Comparison of ENCODE assay signal across 6 cellular contexts in the genomic region with DNA sequence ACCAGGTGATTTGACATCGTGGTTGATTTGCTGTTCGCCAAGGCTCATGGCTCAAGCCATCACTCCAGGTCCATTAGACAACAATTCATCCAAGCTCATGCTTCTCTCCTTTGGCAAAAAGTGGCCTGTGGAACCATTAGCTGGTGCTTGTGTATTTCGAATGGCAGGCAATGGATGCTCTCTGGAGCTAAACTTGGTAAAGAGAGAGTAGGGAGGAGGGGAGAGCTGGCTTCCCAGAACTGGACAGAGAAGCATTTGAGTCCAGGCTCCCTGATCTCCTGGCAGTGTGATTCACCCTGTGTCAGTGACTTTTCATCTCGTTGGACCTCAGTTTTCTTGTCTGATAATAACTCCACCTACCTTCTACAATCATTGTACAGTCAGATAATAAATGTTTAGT.
"Had no signal": no experiment of that assay in that cellular context is flagged by ENCODE, and none has a peak within 500 bp of the region (broad histone marks: within the 10 kb centered on the region; RNA-seq: fewer than 3 reads in every experiment).

No MANE protein-coding gene starts in this region.

- H3K4me3 ChIP-seq: GM23338 had no signal

- H2AFZ ChIP-seq: GM23338 had no signal

- H3K4me2 ChIP-seq: GM23338 had no signal

- DNase-seq: H9, HCEC 1CT, KBM-7 had no signal

- H3K27ac ChIP-seq: HL-60 had no signal

- ATAC-seq: GM23338, HepG2 had no signal
